17 cellular contexts compared by ENCODE assay signal in the genomic region with DNA sequence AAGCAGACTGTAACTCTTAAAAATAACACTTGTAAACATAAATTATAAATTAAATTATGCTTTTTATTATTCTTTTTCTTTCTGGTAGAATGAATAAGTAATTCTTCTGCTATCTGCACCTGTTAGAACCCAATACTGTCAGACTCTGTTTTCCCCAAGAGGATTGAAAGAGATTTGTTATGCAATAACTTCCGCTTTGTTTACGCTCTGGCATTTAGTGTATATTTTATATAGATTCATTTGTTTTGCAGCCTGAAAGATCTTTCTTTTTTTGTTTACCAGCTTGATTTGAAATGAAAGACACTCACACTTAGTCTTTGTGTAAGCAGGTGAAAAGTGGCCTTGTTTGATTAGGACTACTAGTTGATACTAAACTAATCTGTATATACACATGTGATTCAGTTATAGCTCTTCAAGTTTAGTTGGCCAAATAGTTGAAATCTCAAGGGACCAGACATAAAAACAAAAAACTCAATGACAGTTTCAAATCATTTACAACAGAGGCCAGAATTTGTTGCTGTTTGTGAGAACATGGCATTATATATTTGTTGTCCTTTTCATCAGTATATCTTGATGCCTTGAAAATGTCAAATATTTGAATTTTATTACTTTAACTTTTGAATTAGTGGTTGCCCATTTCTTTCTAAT.
A peak's percentile ranks its signal among the peaks of the same experiment; 100 is the strongest.
DNase-seq lines count a peak whose midpoint lies in the region; TF ChIP-seq lines count a peak whose summit lies in the region.
"Had no signal": no experiment of that assay in that cellular context is flagged by ENCODE, and none has a peak within 500 bp of the region (broad histone marks: within the 10 kb centered on the region; RNA-seq: fewer than 3 reads in every experiment).

No MANE protein-coding gene starts in this region.

- peak overlapping the region; percentile 81 for H3K27ac ChIP-seq in VCaP
- H3K27ac ChIP-seq: SK-N-MC had no signal

- peak overlapping the region; percentile 77 for H3K4me2 ChIP-seq in Loucy (ENCODE audit: low read depth, low read length, poor library complexity, severe bottlenecking)

- no peaks in the 10 kb centered on the region for H3K9me3 ChIP-seq in Loucy (ENCODE audit: insufficient read depth, low read depth, low read length)

- H3K27me3 ChIP-seq in Loucy (ENCODE audit: insufficient read depth, low read length, poor library complexity, severe bottlenecking), result no peaks in the 10 kb centered on the region

- no peak overlapping the region for H3K27ac Mint-ChIP-seq in activated naive CD4-positive, alpha-beta T cell treated with anti-CD3 and anti-CD28 coated beads, Interleukin-2, amount 10 ng/mL, durations not matched to agents 7 days and 5 days

- CTCF ChIA-PET in activated naive CD4-positive, alpha-beta T cell treated with anti-CD3 and anti-CD28 coated beads, Interleukin-2, amount 10 ng/mL, durations not matched to agents 7 days and 5 days (lab: Charles Lee), result no interaction called here

- H3K4me1 ChIP-seq in Loucy (ENCODE audit: insufficient read depth, low read length, poor library complexity, severe bottlenecking), result peaks cover 83% of the 10 kb centered on the region

- H3K4me3 Mint-ChIP-seq in activated naive CD4-positive, alpha-beta T cell treated with anti-CD3 and anti-CD28 coated beads, Interleukin-2, amount 10 ng/mL, durations not matched to agents 7 days and 5 days, result no peak overlapping the region

- H2AFZ ChIP-seq in Loucy (ENCODE audit: low read length), result no peak overlapping the region

- H3K4me1 Mint-ChIP-seq in activated naive CD4-positive, alpha-beta T cell treated with anti-CD3 and anti-CD28 coated beads, Interleukin-2, amount 10 ng/mL, durations not matched to agents 7 days and 5 days, result no peaks in the 10 kb centered on the region

- H3K4me3 ChIP-seq in Loucy (ENCODE audit: low read length, poor library complexity, severe bottlenecking), result no peak overlapping the region
- H3K4me3 ChIP-seq: SK-N-MC had no signal

- no peaks in the 10 kb centered on the region for H3K36me3 ChIP-seq in Loucy (ENCODE audit: insufficient read depth, low read length)

- no peak overlapping the region for H3K9ac ChIP-seq in Loucy (ENCODE audit: low read depth, low read length, poor library complexity, severe bottlenecking)

- TF ChIP-seq CTCF in Loucy (conservative IDR thresholded peaks at IDR 0.05; ENCODE audit: low read length), result no peak
- no peak for TF ChIP-seq CTCF in VCaP (conservative IDR thresholded peaks at IDR 0.05)

- H3F3A ChIP-seq in Loucy (ENCODE audit: low read depth), result peaks cover 7% of the 10 kb centered on the region; the same call in 1 of the 2 replicates

- H4K20me1 ChIP-seq in Loucy (ENCODE audit: insufficient read depth, low read length, poor library complexity, severe bottlenecking), result no peaks in the 10 kb centered on the region

- DNase-seq in NCI-H345 treated with DMSO at 0.1 percent for 48 hours (lab: John Stamatoyannopoulos, UW; ENCODE audit: unreplicated experiment), result peak; percentile 46
- no peak for DNase-seq in NCI-H345 (lab: John Stamatoyannopoulos, UW)
- DNase-seq in DMS53 treated with DMSO at 0.1 percent for 48 hours (lab: John Stamatoyannopoulos, UW; ENCODE audit: unreplicated experiment), result peak; percentile 44
- DNase-seq in activated effector memory CD4-positive, alpha-beta T cell treated with Interleukin-2 at 50 U/mL for 16 hours, result no peak
- no peak for DNase-seq in cortex of kidney (lab: John Stamatoyannopoulos, UW)
- DNase-seq in activated naive CD4-positive, alpha-beta T cell treated with anti-CD3 and anti-CD28 coated beads, Interleukin-2, amount 10 ng/mL, durations not matched to agents 7 days and 5 days, result no peak
- DNase-seq: C1 segment of cervical spinal cord, DMS 273 treated with DMSO at 0.1 percent for 48 hours, KBM-7, NCI-H1105, NCI-H187, NCI-H526 treated with DMSO at 0.1 percent for 48 hours, Right ventricle myocardium superior, T-helper 1 cell had no signal

- H3K36me3 Mint-ChIP-seq in activated naive CD4-positive, alpha-beta T cell treated with anti-CD3 and anti-CD28 coated beads, Interleukin-2, amount 10 ng/mL, durations not matched to agents 7 days and 5 days, result no peaks in the 10 kb centered on the region

- no peaks in the 10 kb centered on the region for H3K9me3 Mint-ChIP-seq in activated naive CD4-positive, alpha-beta T cell treated with anti-CD3 and anti-CD28 coated beads, Interleukin-2, amount 10 ng/mL, durations not matched to agents 7 days and 5 days

- H3K27me3 Mint-ChIP-seq in activated naive CD4-positive, alpha-beta T cell treated with anti-CD3 and anti-CD28 coated beads, Interleukin-2, amount 10 ng/mL, durations not matched to agents 7 days and 5 days, result no peaks in the 10 kb centered on the region

- H3K79me2 ChIP-seq in Loucy (ENCODE audit: insufficient read depth, low read length), result peaks cover 79% of the 10 kb centered on the region

- no peaks in the 10 kb centered on the region for H3K9me2 ChIP-seq in Loucy (replicated peaks; ENCODE audit: low read depth, low read length)

Comparison
In these comparisons a context has a peak if more than half of its experiments do, and no peak if none do; other contexts are left out.
1. DNase-seq: peak in NCI-H345 treated with DMSO at 0.1 percent for 48 hours (single experiment) and DMS53 treated with DMSO at 0.1 percent for 48 hours (single experiment); none in NCI-H345 (single experiment), activated effector memory CD4-positive, alpha-beta T cell treated with Interleukin-2 at 50 U/mL for 16 hours (single experiment), cortex of kidney (single experiment) and activated naive CD4-positive, alpha-beta T cell treated with anti-CD3 and anti-CD28 coated beads, Interleukin-2, amount 10 ng/mL, durations not matched to agents 7 days and 5 days (single experiment).